ENCODE assay signal across 30 cellular contexts in genomic region chr14:75190023-75190422, GRCh38.
"Had no signal": no experiment of that assay in that cellular context is flagged by ENCODE, and none has a peak within 500 bp of the region (broad histone marks: within the 10 kb centered on the region; RNA-seq: fewer than 3 reads in every experiment).

No MANE protein-coding gene starts in this region.

- H3K27me3 Mint-ChIP-seq: activated B cell treated with CpG ODN at 0.5 μM for 24 hours; activated naive CD8-positive, alpha-beta T cell; activated T-helper 17 cell treated with anti-CD3 and anti-CD28 coated beads, Interleukin-2, amount 50 U/mL, for 72 hours had no signal

- H3K9me3 Mint-ChIP-seq: activated B cell treated with CpG ODN at 0.5 μM for 24 hours; activated CD8-positive, alpha-beta T cell treated with anti-CD3 and anti-CD28 coated beads for 36 hours; activated T-cell treated with anti-CD3 and anti-CD28 coated beads, Interleukin-2, amount 50 U/mL, for 4 hours; activated T-helper 17 cell treated with anti-CD3 and anti-CD28 coated beads, Interleukin-2, amount 50 U/mL, for 72 hours; endodermal cell; T-helper 2 cell treated with Interferon-gamma antibody and Interleukin-4, amounts not matched to agents 5 μg/mL and 100 μg/mL, for 36 hours had no signal

- H3K36me3 Mint-ChIP-seq: activated naive CD8-positive, alpha-beta T cell had no signal

- H3K27me3 ChIP-seq: brain microvascular endothelial cell, colonic mucosa, dorsolateral prefrontal cortex had no signal

- DNase-seq: activated B cell treated with CpG ODN at 0.5 μM for 24 hours; activated CD4-positive, alpha-beta T cell treated with anti-CD3 and anti-CD28 coated beads for 48 hours; activated CD4-positive, alpha-beta T cell treated with anti-CD3 and anti-CD28 coated beads, Interleukin-2, amount 50 U/mL, for 1 hour; activated CD4-positive, alpha-beta T cell treated with anti-CD3 and anti-CD28 coated beads, Interleukin-2, amount 50 U/mL, for 48 hours; activated CD8-positive, alpha-beta memory T cell treated with anti-CD3 and anti-CD28 coated beads for 24 hours; activated CD8-positive, alpha-beta T cell treated with anti-CD3 and anti-CD28 coated beads for 36 hours; activated effector memory CD4-positive, alpha-beta T cell treated with Interleukin-2 at 50 U/mL for 16 hours; activated gamma-delta T cell treated with Interleukin-2 at 50 U/mL for 16 hours; activated naive CD4-positive, alpha-beta T cell treated with anti-CD3 and anti-CD28 coated beads, Interleukin-2, amount 50 U/mL, for 16 hours; activated naive CD4-positive, alpha-beta T cell treated with Interleukin-2 at 50 U/mL for 16 hours; activated T-cell treated with anti-CD3 and anti-CD28 coated beads, Interleukin-2, amount 50 U/mL, for 4 hours; amniotic stem cell; anterior cingulate cortex; brain microvascular endothelial cell; cerebellar nuclear complex; colonic mucosa; dorsolateral prefrontal cortex; effector memory CD4-positive, alpha-beta T cell; endodermal cell; foreskin fibroblast; head of caudate nucleus; T-helper 1 cell; T-helper 17 cell; T1000; WERI-Rb-1 had no signal

- ATAC-seq: activated CD4-positive, CD25-positive, alpha-beta regulatory T cell treated with anti-CD3 and anti-CD28 coated beads, Interleukin-2, amount 50 U/mL, for 24 hours; activated CD8-positive, alpha-beta T cell treated with anti-CD3 and anti-CD28 coated beads for 36 hours; activated T-cell treated with anti-CD3 and anti-CD28 coated beads, Interleukin-2, amount 50 U/mL, for 4 hours; activated T-helper 17 cell treated with anti-CD3 and anti-CD28 coated beads, Interleukin-2, amount 50 U/mL, for 72 hours; esophagus mucosa; T-helper 17 cell had no signal

- H3K4me3 Mint-ChIP-seq: activated B cell treated with CpG ODN at 0.5 μM for 24 hours; activated CD8-positive, alpha-beta T cell treated with anti-CD3 and anti-CD28 coated beads for 36 hours; activated naive CD8-positive, alpha-beta T cell; activated T-cell treated with anti-CD3 and anti-CD28 coated beads, Interleukin-2, amount 50 U/mL, for 4 hours; activated T-helper 17 cell treated with anti-CD3 and anti-CD28 coated beads, Interleukin-2, amount 50 U/mL, for 72 hours; endodermal cell; T-helper 17 cell; T-helper 2 cell treated with Interferon-gamma antibody and Interleukin-4, amounts not matched to agents 5 μg/mL and 100 μg/mL, for 36 hours had no signal

- H3K4me3 ChIP-seq: colonic mucosa, dorsolateral prefrontal cortex had no signal

- H3K27ac ChIP-seq: brain microvascular endothelial cell, colonic mucosa, WERI-Rb-1 had no signal

- H3K27ac Mint-ChIP-seq: activated B cell treated with CpG ODN at 0.5 μM for 24 hours; activated CD8-positive, alpha-beta T cell treated with anti-CD3 and anti-CD28 coated beads for 36 hours; activated naive CD8-positive, alpha-beta T cell; activated T-helper 17 cell treated with anti-CD3 and anti-CD28 coated beads, Interleukin-2, amount 50 U/mL, for 72 hours; endodermal cell; T-helper 17 cell; T-helper 2 cell treated with Interferon-gamma antibody and Interleukin-4, amounts not matched to agents 5 μg/mL and 100 μg/mL, for 36 hours had no signal

- H3K4me1 Mint-ChIP-seq: activated T-helper 17 cell treated with anti-CD3 and anti-CD28 coated beads, Interleukin-2, amount 50 U/mL, for 72 hours; endodermal cell had no signal
